Comparison of ENCODE assay signal across 1 cellular context in the genomic region with DNA sequence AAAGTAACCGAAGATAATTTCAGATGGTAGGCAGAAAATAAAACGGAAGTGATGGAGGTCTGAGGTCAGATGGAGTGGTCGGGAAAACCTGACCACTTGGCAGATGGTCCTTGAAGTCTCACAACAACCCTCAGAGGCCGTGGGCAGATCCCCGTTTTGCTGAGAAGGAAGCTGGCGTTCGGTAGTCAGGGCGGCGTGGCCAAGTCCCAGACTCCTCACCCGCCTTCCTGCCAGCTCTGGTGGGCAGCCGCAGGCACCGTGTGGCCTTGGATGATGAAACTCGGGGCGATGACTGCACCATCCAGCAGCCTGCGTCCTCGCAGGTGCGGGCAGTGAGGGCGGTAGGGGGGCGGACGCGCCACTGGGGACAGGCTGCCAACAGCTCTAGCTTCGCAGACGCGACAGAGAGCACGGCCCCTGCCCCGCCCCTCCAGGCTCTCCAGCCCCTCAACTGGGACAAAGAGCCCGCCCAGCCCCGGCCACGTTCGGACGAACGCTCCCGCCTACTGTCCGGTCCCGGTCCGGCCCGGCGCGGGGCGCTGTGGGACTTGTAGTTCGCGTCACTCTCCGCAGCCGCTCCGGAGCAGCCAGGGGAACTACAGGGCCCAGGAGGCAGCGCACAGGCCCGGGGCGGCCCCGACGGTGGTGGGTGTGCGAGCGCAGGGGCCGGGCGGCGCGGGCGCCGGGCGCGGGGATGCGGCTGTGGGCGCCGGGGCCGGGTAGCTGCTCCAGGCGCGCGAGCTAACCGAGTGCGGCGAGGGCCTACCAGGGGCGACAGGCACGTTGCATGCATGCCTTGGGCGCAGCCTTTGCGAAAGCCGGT.
TF ChIP-seq lines count a peak whose summit lies in the region.

A gene with protein sequence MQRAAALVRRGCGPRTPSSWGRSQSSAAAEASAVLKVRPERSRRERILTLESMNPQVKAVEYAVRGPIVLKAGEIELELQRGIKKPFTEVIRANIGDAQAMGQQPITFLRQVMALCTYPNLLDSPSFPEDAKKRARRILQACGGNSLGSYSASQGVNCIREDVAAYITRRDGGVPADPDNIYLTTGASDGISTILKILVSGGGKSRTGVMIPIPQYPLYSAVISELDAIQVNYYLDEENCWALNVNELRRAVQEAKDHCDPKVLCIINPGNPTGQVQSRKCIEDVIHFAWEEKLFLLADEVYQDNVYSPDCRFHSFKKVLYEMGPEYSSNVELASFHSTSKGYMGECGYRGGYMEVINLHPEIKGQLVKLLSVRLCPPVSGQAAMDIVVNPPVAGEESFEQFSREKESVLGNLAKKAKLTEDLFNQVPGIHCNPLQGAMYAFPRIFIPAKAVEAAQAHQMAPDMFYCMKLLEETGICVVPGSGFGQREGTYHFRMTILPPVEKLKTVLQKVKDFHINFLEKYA (plus strand): TSS at position 673 of the 823 bp plus-strand sequence. CDS start 354 bp downstream, outside the sequence.

TF ChIP-seq in GM12878, 131 proteins besides CTCF, POLR2A, EP300 and RAD21 (continued from another document and continues in another):
- TF ChIP-seq, protein P1, sequence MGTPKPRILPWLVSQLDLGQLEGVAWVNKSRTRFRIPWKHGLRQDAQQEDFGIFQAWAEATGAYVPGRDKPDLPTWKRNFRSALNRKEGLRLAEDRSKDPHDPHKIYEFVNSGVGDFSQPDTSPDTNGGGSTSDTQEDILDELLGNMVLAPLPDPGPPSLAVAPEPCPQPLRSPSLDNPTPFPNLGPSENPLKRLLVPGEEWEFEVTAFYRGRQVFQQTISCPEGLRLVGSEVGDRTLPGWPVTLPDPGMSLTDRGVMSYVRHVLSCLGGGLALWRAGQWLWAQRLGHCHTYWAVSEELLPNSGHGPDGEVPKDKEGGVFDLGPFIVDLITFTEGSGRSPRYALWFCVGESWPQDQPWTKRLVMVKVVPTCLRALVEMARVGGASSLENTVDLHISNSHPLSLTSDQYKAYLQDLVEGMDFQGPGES (IDR thresholded peaks at IDR 0.05): no peak
- TF ChIP-seq GABPA (IDR thresholded peaks at IDR 0.05; ENCODE audit: low read depth) (no peak), SMAD1 (IDR thresholded peaks at IDR 0.05; ENCODE audit: low read depth, partially characterized antibody) (no peak), NR2C1 (IDR thresholded peaks at IDR 0.05) (0 out of 2 replicates have a peak, but pooled peaks have one; percentile 37), DPF2 (IDR thresholded peaks at IDR 0.05) (no peak; the same call in 1 of the 2 replicates), CEBPB (IDR thresholded peaks at IDR 0.05; ENCODE audit: borderline replicate concordance in 1 of 2, low read depth in 2 of 2, low read length in 2 of 2) (peak in 1 of 2 experiments; percentile 45; a peak in 1 of 4 replicates), YY1 (IDR thresholded peaks at IDR 0.05; ENCODE audit: low read depth, low read length) (peak; percentile 55), CBX5 (IDR thresholded peaks at IDR 0.05; ENCODE audit: low read depth) (no peak), BRCA1 (IDR thresholded peaks at IDR 0.05; ENCODE audit: low read depth, low read length) (no peak), CREM (IDR thresholded peaks at IDR 0.05; ENCODE audit: low read depth) (peak; percentile 50; the same call in 1 of the 2 replicates), FOXM1 (IDR thresholded peaks at IDR 0.05; ENCODE audit: low read depth, low read length) (no peak), CBX3 (IDR thresholded peaks at IDR 0.05; ENCODE audit: borderline replicate concordance, low read depth) (no peak), JUND (IDR thresholded peaks at IDR 0.05; ENCODE audit: low read depth, low read length) (no peak), CHD2 (IDR thresholded peaks at IDR 0.05; ENCODE audit: borderline replicate concordance, low read depth, low read length) (no peak), CHD1 (IDR thresholded peaks at IDR 0.05; ENCODE audit: low read depth, low read length) (no peak), SREBF1 (IDR thresholded peaks at IDR 0.05; ENCODE audit: low read length) (0 out of 2 replicates have a peak, but pooled peaks have one; percentile 42), ESRRA (IDR thresholded peaks at IDR 0.05; ENCODE audit: low read length) (no peak), SRF (IDR thresholded peaks at IDR 0.05; ENCODE audit: low read depth in 2 of 2, low read length in 2 of 2) (no peak), TCF7 (IDR thresholded peaks at IDR 0.05; ENCODE audit: borderline replicate concordance) (no peak), SREBF2 (IDR thresholded peaks at IDR 0.05; ENCODE audit: low read length) (no peak), KDM1A (IDR thresholded peaks at IDR 0.05; ENCODE audit: borderline replicate concordance) (no peak), RCOR1 (conservative IDR thresholded peaks at IDR 0.05; ENCODE audit: low read depth, low read length) (no peak), IRF4 (IDR thresholded peaks at IDR 0.05; ENCODE audit: low read depth, low read length) (no peak), POLR2AphosphoS5 (IDR thresholded peaks at IDR 0.05; ENCODE audit: low read length) (no peak), CREB1 (IDR thresholded peaks at IDR 0.05; ENCODE audit: low read depth) (peak; percentile 59), WRNIP1 (IDR thresholded peaks at IDR 0.05; ENCODE audit: borderline replicate concordance, low read depth, low read length) (no peak), SMAD5 (IDR thresholded peaks at IDR 0.05; ENCODE audit: low read depth) (no peak), IKZF2 (IDR thresholded peaks at IDR 0.05) (0 out of 4 replicates have a peak, but pooled peaks of 1 of the 2 experiments have one; percentile 17), PML (IDR thresholded peaks at IDR 0.05; ENCODE audit: low read length) (no peak), HDAC2 (IDR thresholded peaks at IDR 0.05) (no peak), SUPT20H (IDR thresholded peaks at IDR 0.05; ENCODE audit: borderline replicate concordance, control insufficient read depth, low read depth, low read length) (no peak), ZNF384 (IDR thresholded peaks at IDR 0.05; ENCODE audit: borderline replicate concordance, low read depth, low read length) (no peak), TCF12 (IDR thresholded peaks at IDR 0.05; ENCODE audit: low read depth, low read length) (0 out of 2 replicates have a peak, but pooled peaks have one; percentile 19), FOS (IDR thresholded peaks at IDR 0.05; ENCODE audit: borderline replicate concordance, extremely low read depth, insufficient read length) (no peak), RFX5 (IDR thresholded peaks at IDR 0.05; ENCODE audit: low read depth, low read length) (no peak), HDGF (IDR thresholded peaks at IDR 0.05) (no peak)
- TF ChIP-seq, protein P2, sequence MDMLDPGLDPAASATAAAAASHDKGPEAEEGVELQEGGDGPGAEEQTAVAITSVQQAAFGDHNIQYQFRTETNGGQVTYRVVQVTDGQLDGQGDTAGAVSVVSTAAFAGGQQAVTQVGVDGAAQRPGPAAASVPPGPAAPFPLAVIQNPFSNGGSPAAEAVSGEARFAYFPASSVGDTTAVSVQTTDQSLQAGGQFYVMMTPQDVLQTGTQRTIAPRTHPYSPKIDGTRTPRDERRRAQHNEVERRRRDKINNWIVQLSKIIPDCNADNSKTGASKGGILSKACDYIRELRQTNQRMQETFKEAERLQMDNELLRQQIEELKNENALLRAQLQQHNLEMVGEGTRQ (IDR thresholded peaks at IDR 0.05; ENCODE audit: borderline replicate concordance, low read depth, low read length): no peak
- TF ChIP-seq, protein P3, sequence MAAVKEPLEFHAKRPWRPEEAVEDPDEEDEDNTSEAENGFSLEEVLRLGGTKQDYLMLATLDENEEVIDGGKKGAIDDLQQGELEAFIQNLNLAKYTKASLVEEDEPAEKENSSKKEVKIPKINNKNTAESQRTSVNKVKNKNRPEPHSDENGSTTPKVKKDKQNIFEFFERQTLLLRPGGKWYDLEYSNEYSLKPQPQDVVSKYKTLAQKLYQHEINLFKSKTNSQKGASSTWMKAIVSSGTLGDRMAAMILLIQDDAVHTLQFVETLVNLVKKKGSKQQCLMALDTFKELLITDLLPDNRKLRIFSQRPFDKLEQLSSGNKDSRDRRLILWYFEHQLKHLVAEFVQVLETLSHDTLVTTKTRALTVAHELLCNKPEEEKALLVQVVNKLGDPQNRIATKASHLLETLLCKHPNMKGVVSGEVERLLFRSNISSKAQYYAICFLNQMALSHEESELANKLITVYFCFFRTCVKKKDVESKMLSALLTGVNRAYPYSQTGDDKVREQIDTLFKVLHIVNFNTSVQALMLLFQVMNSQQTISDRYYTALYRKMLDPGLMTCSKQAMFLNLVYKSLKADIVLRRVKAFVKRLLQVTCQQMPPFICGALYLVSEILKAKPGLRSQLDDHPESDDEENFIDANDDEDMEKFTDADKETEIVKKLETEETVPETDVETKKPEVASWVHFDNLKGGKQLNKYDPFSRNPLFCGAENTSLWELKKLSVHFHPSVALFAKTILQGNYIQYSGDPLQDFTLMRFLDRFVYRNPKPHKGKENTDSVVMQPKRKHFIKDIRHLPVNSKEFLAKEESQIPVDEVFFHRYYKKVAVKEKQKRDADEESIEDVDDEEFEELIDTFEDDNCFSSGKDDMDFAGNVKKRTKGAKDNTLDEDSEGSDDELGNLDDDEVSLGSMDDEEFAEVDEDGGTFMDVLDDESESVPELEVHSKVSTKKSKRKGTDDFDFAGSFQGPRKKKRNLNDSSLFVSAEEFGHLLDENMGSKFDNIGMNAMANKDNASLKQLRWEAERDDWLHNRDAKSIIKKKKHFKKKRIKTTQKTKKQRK (IDR thresholded peaks at IDR 0.05; ENCODE audit: low read depth, low read length): no peak
- TF ChIP-seq, protein P4, sequence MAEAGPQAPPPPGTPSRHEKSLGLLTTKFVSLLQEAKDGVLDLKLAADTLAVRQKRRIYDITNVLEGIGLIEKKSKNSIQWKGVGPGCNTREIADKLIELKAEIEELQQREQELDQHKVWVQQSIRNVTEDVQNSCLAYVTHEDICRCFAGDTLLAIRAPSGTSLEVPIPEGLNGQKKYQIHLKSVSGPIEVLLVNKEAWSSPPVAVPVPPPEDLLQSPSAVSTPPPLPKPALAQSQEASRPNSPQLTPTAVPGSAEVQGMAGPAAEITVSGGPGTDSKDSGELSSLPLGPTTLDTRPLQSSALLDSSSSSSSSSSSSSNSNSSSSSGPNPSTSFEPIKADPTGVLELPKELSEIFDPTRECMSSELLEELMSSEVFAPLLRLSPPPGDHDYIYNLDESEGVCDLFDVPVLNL (IDR thresholded peaks at IDR 0.05; ENCODE audit: low read depth, low read length): no peak
- TF ChIP-seq, protein P5, sequence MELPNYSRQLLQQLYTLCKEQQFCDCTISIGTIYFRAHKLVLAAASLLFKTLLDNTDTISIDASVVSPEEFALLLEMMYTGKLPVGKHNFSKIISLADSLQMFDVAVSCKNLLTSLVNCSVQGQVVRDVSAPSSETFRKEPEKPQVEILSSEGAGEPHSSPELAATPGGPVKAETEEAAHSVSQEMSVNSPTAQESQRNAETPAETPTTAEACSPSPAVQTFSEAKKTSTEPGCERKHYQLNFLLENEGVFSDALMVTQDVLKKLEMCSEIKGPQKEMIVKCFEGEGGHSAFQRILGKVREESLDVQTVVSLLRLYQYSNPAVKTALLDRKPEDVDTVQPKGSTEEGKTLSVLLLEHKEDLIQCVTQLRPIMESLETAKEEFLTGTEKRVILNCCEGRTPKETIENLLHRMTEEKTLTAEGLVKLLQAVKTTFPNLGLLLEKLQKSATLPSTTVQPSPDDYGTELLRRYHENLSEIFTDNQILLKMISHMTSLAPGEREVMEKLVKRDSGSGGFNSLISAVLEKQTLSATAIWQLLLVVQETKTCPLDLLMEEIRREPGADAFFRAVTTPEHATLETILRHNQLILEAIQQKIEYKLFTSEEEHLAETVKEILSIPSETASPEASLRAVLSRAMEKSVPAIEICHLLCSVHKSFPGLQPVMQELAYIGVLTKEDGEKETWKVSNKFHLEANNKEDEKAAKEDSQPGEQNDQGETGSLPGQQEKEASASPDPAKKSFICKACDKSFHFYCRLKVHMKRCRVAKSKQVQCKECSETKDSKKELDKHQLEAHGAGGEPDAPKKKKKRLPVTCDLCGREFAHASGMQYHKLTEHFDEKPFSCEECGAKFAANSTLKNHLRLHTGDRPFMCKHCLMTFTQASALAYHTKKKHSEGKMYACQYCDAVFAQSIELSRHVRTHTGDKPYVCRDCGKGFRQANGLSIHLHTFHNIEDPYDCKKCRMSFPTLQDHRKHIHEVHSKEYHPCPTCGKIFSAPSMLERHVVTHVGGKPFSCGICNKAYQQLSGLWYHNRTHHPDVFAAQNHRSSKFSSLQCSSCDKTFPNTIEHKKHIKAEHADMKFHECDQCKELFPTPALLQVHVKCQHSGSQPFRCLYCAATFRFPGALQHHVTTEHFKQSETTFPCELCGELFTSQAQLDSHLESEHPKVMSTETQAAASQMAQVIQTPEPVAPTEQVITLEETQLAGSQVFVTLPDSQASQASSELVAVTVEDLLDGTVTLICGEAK (IDR thresholded peaks at IDR 0.05; ENCODE audit: borderline replicate concordance): peak; percentile 9; the same call in 1 of the 2 replicates
- TF ChIP-seq, protein P6, sequence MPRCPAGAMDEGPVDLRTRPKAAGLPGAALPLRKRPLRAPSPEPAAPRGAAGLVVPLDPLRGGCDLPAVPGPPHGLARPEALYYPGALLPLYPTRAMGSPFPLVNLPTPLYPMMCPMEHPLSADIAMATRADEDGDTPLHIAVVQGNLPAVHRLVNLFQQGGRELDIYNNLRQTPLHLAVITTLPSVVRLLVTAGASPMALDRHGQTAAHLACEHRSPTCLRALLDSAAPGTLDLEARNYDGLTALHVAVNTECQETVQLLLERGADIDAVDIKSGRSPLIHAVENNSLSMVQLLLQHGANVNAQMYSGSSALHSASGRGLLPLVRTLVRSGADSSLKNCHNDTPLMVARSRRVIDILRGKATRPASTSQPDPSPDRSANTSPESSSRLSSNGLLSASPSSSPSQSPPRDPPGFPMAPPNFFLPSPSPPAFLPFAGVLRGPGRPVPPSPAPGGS (IDR thresholded peaks at IDR 0.05; ENCODE audit: borderline replicate concordance, insufficient read depth, low read depth, low read length, poor library complexity, severe bottlenecking): no peak
- TF ChIP-seq, protein P7, sequence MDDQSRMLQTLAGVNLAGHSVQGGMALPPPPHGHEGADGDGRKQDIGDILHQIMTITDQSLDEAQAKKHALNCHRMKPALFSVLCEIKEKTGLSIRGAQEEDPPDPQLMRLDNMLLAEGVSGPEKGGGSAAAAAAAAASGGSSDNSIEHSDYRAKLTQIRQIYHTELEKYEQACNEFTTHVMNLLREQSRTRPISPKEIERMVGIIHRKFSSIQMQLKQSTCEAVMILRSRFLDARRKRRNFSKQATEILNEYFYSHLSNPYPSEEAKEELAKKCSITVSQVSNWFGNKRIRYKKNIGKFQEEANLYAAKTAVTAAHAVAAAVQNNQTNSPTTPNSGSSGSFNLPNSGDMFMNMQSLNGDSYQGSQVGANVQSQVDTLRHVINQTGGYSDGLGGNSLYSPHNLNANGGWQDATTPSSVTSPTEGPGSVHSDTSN (IDR thresholded peaks at IDR 0.05; ENCODE audit: insufficient replicate concordance, low read depth, low read length): no peak
